Comparison of ENCODE assay signal across 1 cellular context in genomic region chr7:134515569-134516468, GRCh38.
TF ChIP-seq lines count a peak whose summit lies in the region.

No MANE protein-coding gene starts in this region.

TF ChIP-seq in WTC11, 78 proteins besides CTCF, POLR2A, EP300 and RAD21 (continued from another document):
- TF ChIP-seq AR (CRISPR knock-in tag; IDR thresholded peaks at IDR 0.05), result no peak
- TF ChIP-seq GRHL2 (CRISPR knock-in tag; IDR thresholded peaks at IDR 0.05; ENCODE audit: insufficient replicate concordance, severe bottlenecking), result no peak
- TF ChIP-seq EMX1 (CRISPR knock-in tag; IDR thresholded peaks at IDR 0.05), result no peak
- no peak for TF ChIP-seq ZNF396 (CRISPR knock-in tag; IDR thresholded peaks at IDR 0.05; ENCODE audit: borderline replicate concordance)
- TF ChIP-seq ERG (CRISPR knock-in tag; IDR thresholded peaks at IDR 0.05), result no peak
- no peak for TF ChIP-seq FOXK1 (CRISPR knock-in tag; IDR thresholded peaks at IDR 0.05)
- TF ChIP-seq JUN (CRISPR knock-in tag; IDR thresholded peaks at IDR 0.05), result no peak
- no peak for TF ChIP-seq ARID4B (CRISPR knock-in tag; IDR thresholded peaks at IDR 0.05; ENCODE audit: borderline replicate concordance)
- no peak for TF ChIP-seq ZMAT4 (CRISPR knock-in tag; IDR thresholded peaks at IDR 0.05)
- no peak for TF ChIP-seq GABPB1 (CRISPR knock-in tag; IDR thresholded peaks at IDR 0.05)
- no peak for TF ChIP-seq SP1 (CRISPR knock-in tag; conservative IDR thresholded peaks at IDR 0.05)
- TF ChIP-seq ZNF138 (CRISPR knock-in tag; conservative IDR thresholded peaks at IDR 0.05), result no peak
- TF ChIP-seq NFATC4 (CRISPR knock-in tag; IDR thresholded peaks at IDR 0.05), result no peak
